8 cellular contexts compared by ENCODE assay signal in genomic region chr12:20220339-20220738, GRCh38.
DNase-seq lines count a peak whose midpoint lies in the region; ATAC-seq lines count a peak whose summit lies in the region.

No MANE protein-coding gene starts in this region.

- no peak overlapping the region for H3K4me3 ChIP-seq in Jurkat, Clone E6-1 (ENCODE audit: low read length)

- DNase-seq in D341Med (ENCODE audit: low spot score), result peak; percentile 49
- DNase-seq in Jurkat, Clone E6-1 (ENCODE audit: low read depth, low spot score), result peak; percentile 31
- peak; percentile 1 for DNase-seq in amniotic stem cell (lab: John Stamatoyannopoulos, UW)
- DNase-seq in left lobe of liver (ENCODE audit: low spot score), result no peak
- DNase-seq in activated CD8-positive, alpha-beta memory T cell treated with anti-CD3 and anti-CD28 coated beads for 24 hours, result no peak
- DNase-seq in SHP77 treated with DMSO at 0.1 percent for 48 hours (lab: John Stamatoyannopoulos, UW), result no peak
- DNase-seq in activated gamma-delta T cell (lab: John Stamatoyannopoulos, UW), result no peak

- ATAC-seq in left lobe of liver (peak; percentile 72), HG03175 (IDR thresholded peaks at IDR 0.05; ENCODE audit: unreplicated experiment) (no peak)

Comparison
In these comparisons a context has a peak if more than half of its experiments do, and no peak if none do; other contexts are left out.
1. DNase-seq: peak in D341Med (single experiment), Jurkat, Clone E6-1 (single experiment) and amniotic stem cell (single experiment); none in left lobe of liver (single experiment), activated CD8-positive, alpha-beta memory T cell treated with anti-CD3 and anti-CD28 coated beads for 24 hours (single experiment), SHP77 treated with DMSO at 0.1 percent for 48 hours (single experiment) and activated gamma-delta T cell (single experiment).